Comparison of ENCODE assay signal across 17 cellular contexts in genomic region chr14:61345144-61345482, GRCh38. TPM values are rescaled to one million over a fixed set of nuclear protein-coding genes. Genes with fewer than 3 reads are reported as not detected.
DNase-seq lines count a peak whose midpoint lies in the region; ATAC-seq and TF ChIP-seq lines count a peak whose summit lies in the region.
"Had no signal": no experiment of that assay in that cellular context is flagged by ENCODE, and none has a peak within 500 bp of the region (broad histone marks: within the 10 kb centered on the region; RNA-seq: fewer than 3 reads in every experiment).

No MANE protein-coding gene starts in this region.

- H3K4me3 ChIP-seq in Karpas-422 (ENCODE audit: low read length): no peak overlapping the region
- no peak overlapping the region for H3K4me3 ChIP-seq in osteoblast (ENCODE audit: insufficient read depth, low read length)
- H3K4me3 ChIP-seq: suprapubic skin had no signal

- no peaks in the 10 kb centered on the region for H3K9me2 ChIP-seq in Karpas-422 (replicated peaks; ENCODE audit: insufficient read depth, low read length)

- H3K79me2 ChIP-seq in Karpas-422 (ENCODE audit: low read length) (no peaks in the 10 kb centered on the region), osteoblast (ENCODE audit: insufficient read depth, low read length) (no peaks in the 10 kb centered on the region)

- no peak for TF ChIP-seq CTCF in osteoblast (IDR thresholded peaks at IDR 0.05; ENCODE audit: extremely low read depth, low read depth, low read length)

- no peaks in the 10 kb centered on the region for H3K27me3 Mint-ChIP-seq in activated T-cell treated with anti-CD3 and anti-CD28 coated beads, Interleukin-2, amount 50 U/mL, for 24 hours
- peaks cover 3% of the 10 kb centered on the region for H3K27me3 Mint-ChIP-seq in dendritic cell treated with granulocyte-macrophage colony-stimulating factor and Interleukin-4, amounts not matched to agents 40 ng/mL and 50 ng/mL, for 4 days

- H3K36me3 Mint-ChIP-seq in activated T-cell treated with anti-CD3 and anti-CD28 coated beads, Interleukin-2, amount 50 U/mL, for 24 hours (ENCODE audit: low read depth): peaks cover 47% of the 10 kb centered on the region
- no peaks in the 10 kb centered on the region for H3K36me3 Mint-ChIP-seq in dendritic cell treated with granulocyte-macrophage colony-stimulating factor and Interleukin-4, amounts not matched to agents 40 ng/mL and 50 ng/mL, for 4 days (ENCODE audit: low read depth)
- peaks cover 62% of the 10 kb centered on the region for H3K36me3 Mint-ChIP-seq in stimulated activated effector memory CD8-positive, alpha-beta T cell treated with anti-CD3 and anti-CD28 coated beads, Interleukin-12 subunit alpha, Interleukin-12 subunit beta, amount 100 ng/mL, for 72 hours

- no peaks in the 10 kb centered on the region for H3K9me3 ChIP-seq in Karpas-422 (ENCODE audit: low read length)
- H3K9me3 ChIP-seq in osteoblast (ENCODE audit: low read depth, low read length): no peaks in the 10 kb centered on the region
- H3K9me3 ChIP-seq: suprapubic skin had no signal

- 0 out of 2 replicates have a peak, but pooled peaks cover 3% of the 10 kb centered on the region for H3K27me3 ChIP-seq in Karpas-422 (ENCODE audit: low read length)
- H3K27me3 ChIP-seq in osteoblast (ENCODE audit: insufficient read depth, low read length): peaks cover 6% of the 10 kb centered on the region
- H3K27me3 ChIP-seq: suprapubic skin had no signal

- H3K36me3 ChIP-seq in Karpas-422 (ENCODE audit: insufficient read depth, low read length) (no peaks in the 10 kb centered on the region), osteoblast (ENCODE audit: insufficient read depth, low read length) (no peaks in the 10 kb centered on the region)
- H3K36me3 ChIP-seq: suprapubic skin had no signal

- peak overlapping the region; percentile 15 for H3K4me2 ChIP-seq in Karpas-422 (ENCODE audit: low read depth, low read length, poor library complexity, severe bottlenecking)
- no peak overlapping the region for H3K4me2 ChIP-seq in osteoblast (ENCODE audit: insufficient read depth, low read length)

- H4K20me1 ChIP-seq in Karpas-422 (ENCODE audit: insufficient read depth, low read depth, low read length) (no peaks in the 10 kb centered on the region), osteoblast (ENCODE audit: insufficient read depth, low read length) (no peaks in the 10 kb centered on the region)

- H2AFZ ChIP-seq in Karpas-422 (ENCODE audit: low read length) (no peak overlapping the region), osteoblast (ENCODE audit: low read length) (no peak overlapping the region)

- H3K9ac ChIP-seq in Karpas-422 (ENCODE audit: low read length): no peak overlapping the region

- peaks cover 98% of the 10 kb centered on the region for H3K4me1 Mint-ChIP-seq in activated T-cell treated with anti-CD3 and anti-CD28 coated beads, Interleukin-2, amount 50 U/mL, for 24 hours (ENCODE audit: low read depth)
- peaks cover 63% of the 10 kb centered on the region for H3K4me1 Mint-ChIP-seq in dendritic cell treated with granulocyte-macrophage colony-stimulating factor and Interleukin-4, amounts not matched to agents 40 ng/mL and 50 ng/mL, for 4 days (ENCODE audit: low read depth)
- H3K4me1 Mint-ChIP-seq in stimulated activated effector memory CD8-positive, alpha-beta T cell treated with anti-CD3 and anti-CD28 coated beads, Interleukin-12 subunit alpha, Interleukin-12 subunit beta, amount 100 ng/mL, for 72 hours: peaks cover 93% of the 10 kb centered on the region

- no peak for ATAC-seq in stimulated activated effector memory CD8-positive, alpha-beta T cell treated with anti-CD3 and anti-CD28 coated beads, Interleukin-12 subunit alpha, Interleukin-12 subunit beta, amount 100 ng/mL, for 72 hours
- ATAC-seq: SK-N-SH treated with all-trans-retinoic acid at 6 μM for 48 hours had no signal

- peaks cover 9% of the 10 kb centered on the region for H3K9me3 Mint-ChIP-seq in activated T-cell treated with anti-CD3 and anti-CD28 coated beads, Interleukin-2, amount 50 U/mL, for 24 hours
- H3K9me3 Mint-ChIP-seq in dendritic cell treated with granulocyte-macrophage colony-stimulating factor and Interleukin-4, amounts not matched to agents 40 ng/mL and 50 ng/mL, for 4 days: no peaks in the 10 kb centered on the region
- peaks cover 4% of the 10 kb centered on the region for H3K9me3 Mint-ChIP-seq in stimulated activated effector memory CD8-positive, alpha-beta T cell treated with anti-CD3 and anti-CD28 coated beads, Interleukin-12 subunit alpha, Interleukin-12 subunit beta, amount 100 ng/mL, for 72 hours
- H3K9me3 Mint-ChIP-seq: H9, neural crest cell had no signal

- intact Hi-C loops in dendritic cell treated with granulocyte-macrophage colony-stimulating factor and Interleukin-4, amounts not matched to agents 40 ng/mL and 50 ng/mL, for 4 days (cut with micrococcal nuclease): no loop called here

- H3K4me1 ChIP-seq in Karpas-422 (ENCODE audit: low read length) (peaks cover 24% of the 10 kb centered on the region), osteoblast (ENCODE audit: insufficient read depth, low read length) (no peaks in the 10 kb centered on the region)

- DNase-seq in activated T-cell treated with anti-CD3 and anti-CD28 coated beads, Interleukin-2, amount 50 U/mL, for 24 hours: no peak
- DNase-seq in activated T-cell treated with anti-CD3 and anti-CD28 coated beads for 4 hours (no peak), Karpas-422 (no peak), osteoblast (ENCODE audit: insufficient read length, low spot score, missing footprints) (no peak), NCI-H1417 (lab: John Stamatoyannopoulos, UW) (no peak), NCI-H2227 (lab: John Stamatoyannopoulos, UW; ENCODE audit: unreplicated experiment) (no peak)
- DNase-seq in stimulated activated effector memory CD8-positive, alpha-beta T cell treated with anti-CD3 and anti-CD28 coated beads, Interleukin-12 subunit alpha, Interleukin-12 subunit beta, amount 100 ng/mL, for 72 hours (ENCODE audit: low spot score in 2 of 2): no peak
- DNase-seq: activated CD4-positive, CD25-positive, alpha-beta regulatory T cell; activated gamma-delta T cell; cerebellar nuclear complex; DMS153; H9; NCI-H2227 treated with DMSO at 0.1 percent for 48 hours had no signal

- H3K27ac ChIP-seq in Karpas-422 (ENCODE audit: low read length) (no peak overlapping the region), osteoblast (ENCODE audit: low read depth, low read length) (no peak overlapping the region)

- H3K27ac Mint-ChIP-seq in activated T-cell treated with anti-CD3 and anti-CD28 coated beads, Interleukin-2, amount 50 U/mL, for 24 hours: peak overlapping the region; percentile 99
- H3K27ac Mint-ChIP-seq in dendritic cell treated with granulocyte-macrophage colony-stimulating factor and Interleukin-4, amounts not matched to agents 40 ng/mL and 50 ng/mL, for 4 days: peak overlapping the region; percentile 88
- H3K27ac Mint-ChIP-seq in stimulated activated effector memory CD8-positive, alpha-beta T cell treated with anti-CD3 and anti-CD28 coated beads, Interleukin-12 subunit alpha, Interleukin-12 subunit beta, amount 100 ng/mL, for 72 hours: peak overlapping the region; percentile 95
- H3K27ac Mint-ChIP-seq: H9 had no signal

- H3K4me3 Mint-ChIP-seq in activated T-cell treated with anti-CD3 and anti-CD28 coated beads, Interleukin-2, amount 50 U/mL, for 24 hours: peak overlapping the region; percentile 83
- no peak overlapping the region for H3K4me3 Mint-ChIP-seq in dendritic cell treated with granulocyte-macrophage colony-stimulating factor and Interleukin-4, amounts not matched to agents 40 ng/mL and 50 ng/mL, for 4 days
- H3K4me3 Mint-ChIP-seq in stimulated activated effector memory CD8-positive, alpha-beta T cell treated with anti-CD3 and anti-CD28 coated beads, Interleukin-12 subunit alpha, Interleukin-12 subunit beta, amount 100 ng/mL, for 72 hours: no peak overlapping the region
- H3K4me3 Mint-ChIP-seq: H9, neural crest cell had no signal

RNA-seq across cellular contexts. Expression of gene PRKCH, which starts 23.7 kb away (rescaled TPM):
- total RNA-seq in Karpas-422 (2014; rRNA removed; shearing (Covaris generic); ENCODE audit: low replicate concordance): 3.4 and 7.0 TPM in 2 replicates
- total RNA-seq in osteoblast: 3.2 and 3.3 TPM in 2 replicates
